1 cellular context compared by ENCODE assay signal in the genomic region with DNA sequence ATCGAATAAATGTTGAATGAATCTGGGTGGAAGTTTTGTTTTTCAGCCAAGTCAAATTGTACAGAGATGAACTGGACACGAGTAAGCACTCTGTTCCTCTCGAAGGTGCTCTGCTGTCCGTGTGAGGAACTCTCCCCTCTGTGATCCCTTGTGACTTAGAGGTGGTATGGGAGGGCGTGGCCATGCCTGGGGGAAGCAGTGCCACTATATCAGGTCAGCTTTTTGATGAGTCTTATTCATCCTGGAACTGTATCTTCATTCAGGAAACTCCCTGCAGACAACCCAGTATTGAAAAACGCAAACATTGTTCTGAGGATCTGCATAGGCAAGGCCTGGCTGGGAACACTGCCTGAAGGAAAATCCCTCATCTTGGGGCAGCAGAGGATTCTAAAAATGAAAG.
TF ChIP-seq lines count a peak whose summit lies in the region.

No MANE protein-coding gene starts in this region.

TF ChIP-seq in SK-N-SH treated with all-trans-retinoic acid at 6 μM for 48 hours, 23 proteins besides CTCF, POLR2A, EP300 and RAD21 (continued from another document):
- TF ChIP-seq ZNF70 (CRISPR knock-in tag; IDR thresholded peaks at IDR 0.05), result no peak
- TF ChIP-seq TOX (CRISPR knock-in tag; IDR thresholded peaks at IDR 0.05; ENCODE audit: borderline replicate concordance), result no peak
- TF ChIP-seq ZNF565 (CRISPR knock-in tag; conservative IDR thresholded peaks at IDR 0.05; ENCODE audit: low read depth), result no peak
- TF ChIP-seq, protein P1, sequence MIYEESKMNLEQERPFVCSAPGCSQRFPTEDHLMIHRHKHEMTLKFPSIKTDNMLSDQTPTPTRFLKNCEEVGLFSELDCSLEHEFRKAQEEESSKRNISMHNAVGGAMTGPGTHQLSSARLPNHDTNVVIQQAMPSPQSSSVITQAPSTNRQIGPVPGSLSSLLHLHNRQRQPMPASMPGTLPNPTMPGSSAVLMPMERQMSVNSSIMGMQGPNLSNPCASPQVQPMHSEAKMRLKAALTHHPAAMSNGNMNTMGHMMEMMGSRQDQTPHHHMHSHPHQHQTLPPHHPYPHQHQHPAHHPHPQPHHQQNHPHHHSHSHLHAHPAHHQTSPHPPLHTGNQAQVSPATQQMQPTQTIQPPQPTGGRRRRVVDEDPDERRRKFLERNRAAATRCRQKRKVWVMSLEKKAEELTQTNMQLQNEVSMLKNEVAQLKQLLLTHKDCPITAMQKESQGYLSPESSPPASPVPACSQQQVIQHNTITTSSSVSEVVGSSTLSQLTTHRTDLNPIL (CRISPR knock-in tag; IDR thresholded peaks at IDR 0.05; ENCODE audit: low read depth), result no peak
- no peak for TF ChIP-seq ZFP3 (CRISPR knock-in tag; IDR thresholded peaks at IDR 0.05)
- no peak for TF ChIP-seq ZNF8 (CRISPR knock-in tag; IDR thresholded peaks at IDR 0.05)
- TF ChIP-seq PPARA (CRISPR knock-in tag; IDR thresholded peaks at IDR 0.05; ENCODE audit: borderline replicate concordance), result no peak
